ENCODE assay signal across 12 cellular contexts in genomic region chr10:17009228-17009700, GRCh38.
DNase-seq lines count a peak whose midpoint lies in the region; ATAC-seq and TF ChIP-seq lines count a peak whose summit lies in the region.
"Had no signal": no experiment of that assay in that cellular context is flagged by ENCODE, and none has a peak within 500 bp of the region (broad histone marks: within the 10 kb centered on the region; RNA-seq: fewer than 3 reads in every experiment).

No MANE protein-coding gene starts in this region.

- peak; percentile 64 for DNase-seq in AG20443 (ENCODE audit: low spot score)
- peak; percentile 52 for DNase-seq in amniotic epithelial cell (ENCODE audit: low read depth)
- no peak for DNase-seq in Right ventricle myocardium superior
- no peak for DNase-seq in NCI-H446 (lab: John Stamatoyannopoulos, UW)
- DNase-seq in occipital lobe (lab: John Stamatoyannopoulos, UW) = no peak
- DNase-seq in natural killer cell = no peak
- DNase-seq in NCI-H1436 (lab: John Stamatoyannopoulos, UW) = no peak
- DNase-seq: dorsolateral prefrontal cortex, NCI-H446 treated with DMSO at 0.1 percent for 48 hours, T-helper 2 cell had no signal

- H3K27me3 Mint-ChIP-seq in natural killer cell (ENCODE audit: low read depth in 2 of 2) = peaks cover 39 to 50% of the 10 kb centered on the region in 2 donors

- no peak overlapping the region for H3K4me3 ChIP-seq in rectal smooth muscle tissue (ENCODE audit: low read length)
- H3K4me3 ChIP-seq: dorsolateral prefrontal cortex had no signal

- H3K36me3 ChIP-seq in rectal smooth muscle tissue (ENCODE audit: control insufficient read depth, insufficient read depth, low read length) = no peaks in the 10 kb centered on the region

- no peak for TF ChIP-seq CTCF in natural killer cell (IDR thresholded peaks at IDR 0.05)

- intact Hi-C loops in Right ventricle myocardium superior (cut with DNase I) = no loop called here
- intact Hi-C loops in natural killer cell (cut with micrococcal nuclease) = no loop called here

- H3K9me3 Mint-ChIP-seq in natural killer cell = no peaks in the 10 kb centered on the region

- H3K4me3 Mint-ChIP-seq in natural killer cell = no peak overlapping the region

- H3K36me3 Mint-ChIP-seq in natural killer cell = no peaks in the 10 kb centered on the region

- H3K27me3 ChIP-seq in rectal smooth muscle tissue (ENCODE audit: control insufficient read depth, insufficient read depth, low read length) = no peaks in the 10 kb centered on the region
- H3K27me3 ChIP-seq: dorsolateral prefrontal cortex had no signal

- H3K27ac ChIP-seq in rectal smooth muscle tissue (ENCODE audit: low read depth, low read length) = peak overlapping the region; percentile 67
- H3K27ac ChIP-seq: KMS-11 had no signal

- ATAC-seq in Right ventricle myocardium superior (ENCODE audit: poor library complexity) = peak; percentile 73
- no peak for ATAC-seq in natural killer cell

- peaks cover 2 to 8% of the 10 kb centered on the region in 2 donors for H3K4me1 Mint-ChIP-seq in natural killer cell

- H3K4me1 ChIP-seq in rectal smooth muscle tissue (ENCODE audit: control insufficient read depth, insufficient read depth, low read length) = peaks cover 3% of the 10 kb centered on the region

- H3K27ac Mint-ChIP-seq in natural killer cell = no peak overlapping the region

- H3K9ac ChIP-seq in rectal smooth muscle tissue (ENCODE audit: low read length) = no peak overlapping the region
- H3K9ac ChIP-seq: KMS-11 had no signal

Comparison
In these comparisons a context has a peak if more than half of its experiments do, and no peak if none do; other contexts are left out.
1. DNase-seq: peak in AG20443 (single experiment) and amniotic epithelial cell (single experiment); none in Right ventricle myocardium superior (single experiment), NCI-H446 (0 of 2), occipital lobe (single experiment), natural killer cell (single experiment) and NCI-H1436 (single experiment).